1 cellular context compared by ENCODE assay signal in the genomic region with DNA sequence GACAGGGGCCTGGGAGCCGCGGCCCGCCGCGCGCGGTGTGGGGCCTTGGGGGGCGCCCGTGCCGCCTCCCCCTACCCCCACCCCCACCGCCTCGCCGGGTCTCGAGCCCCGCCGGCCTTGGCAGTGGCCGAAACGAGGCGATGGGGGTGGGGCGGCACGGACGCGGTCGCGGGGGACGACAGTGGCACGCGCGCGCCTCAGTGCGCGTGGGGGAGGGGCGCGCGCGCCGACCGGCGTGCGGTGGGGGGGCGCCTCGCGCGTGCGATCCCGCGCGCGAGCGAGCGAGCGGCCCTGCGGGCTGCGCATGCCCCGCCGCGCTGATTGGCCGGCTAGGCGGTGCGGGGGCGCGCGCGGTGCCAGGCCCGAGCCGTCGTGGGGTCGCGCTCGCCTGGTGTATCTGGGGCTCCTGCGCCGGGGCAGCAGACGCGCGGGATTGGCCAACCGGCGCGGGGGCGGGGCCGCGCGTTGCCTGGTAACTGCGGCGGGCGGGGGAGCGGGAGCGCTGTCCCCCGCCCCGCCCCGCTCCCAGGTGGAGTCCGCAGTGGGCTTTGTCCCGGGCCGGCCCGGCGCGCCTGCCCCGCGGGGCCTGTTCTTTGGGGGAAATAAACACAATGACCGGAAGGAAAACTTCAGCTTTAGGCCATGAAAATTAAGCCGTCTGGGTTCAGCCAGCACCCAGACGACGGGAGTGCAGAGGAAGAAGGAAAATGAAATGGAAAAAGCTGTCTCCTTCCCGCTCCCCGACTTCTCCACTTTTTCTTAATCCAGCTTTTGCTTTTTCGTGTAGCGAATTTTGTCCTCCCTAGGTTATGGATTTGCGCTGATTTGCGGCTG.
TF ChIP-seq lines count a peak whose summit lies in the region.

No MANE protein-coding gene starts in this region.

TF ChIP-seq in HepG2, 621 proteins besides CTCF, POLR2A, EP300 and RAD21 (continued from another document and continues in another):
- TF ChIP-seq, protein P1, sequence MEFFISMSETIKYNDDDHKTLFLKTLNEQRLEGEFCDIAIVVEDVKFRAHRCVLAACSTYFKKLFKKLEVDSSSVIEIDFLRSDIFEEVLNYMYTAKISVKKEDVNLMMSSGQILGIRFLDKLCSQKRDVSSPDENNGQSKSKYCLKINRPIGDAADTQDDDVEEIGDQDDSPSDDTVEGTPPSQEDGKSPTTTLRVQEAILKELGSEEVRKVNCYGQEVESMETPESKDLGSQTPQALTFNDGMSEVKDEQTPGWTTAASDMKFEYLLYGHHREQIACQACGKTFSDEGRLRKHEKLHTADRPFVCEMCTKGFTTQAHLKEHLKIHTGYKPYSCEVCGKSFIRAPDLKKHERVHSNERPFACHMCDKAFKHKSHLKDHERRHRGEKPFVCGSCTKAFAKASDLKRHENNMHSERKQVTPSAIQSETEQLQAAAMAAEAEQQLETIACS (CRISPR knock-in tag; IDR thresholded peaks at IDR 0.05): peak; percentile 91
- TF ChIP-seq ZFP82 (CRISPR knock-in tag; IDR thresholded peaks at IDR 0.05; ENCODE audit: borderline replicate concordance): 0 out of 2 replicates have a peak, but pooled peaks have one; percentile 62
- no peak for TF ChIP-seq ISX (CRISPR knock-in tag; conservative IDR thresholded peaks at IDR 0.05)
- TF ChIP-seq ETV5 (CRISPR knock-in tag; IDR thresholded peaks at IDR 0.05; ENCODE audit: borderline replicate concordance): peak; percentile 65; the same call in 1 of the 2 replicates
- TF ChIP-seq THAP11 (CRISPR knock-in tag; IDR thresholded peaks at IDR 0.05): peak; percentile 55; the same call in 1 of the 2 replicates
- no peak for TF ChIP-seq HNF1A (IDR thresholded peaks at IDR 0.05; ENCODE audit: low read depth)
- TF ChIP-seq HNF1A (CRISPR knock-in tag; IDR thresholded peaks at IDR 0.05; ENCODE audit: borderline replicate concordance): 0 out of 2 replicates have a peak, but pooled peaks have one; percentile 8
- peak; percentile 96 for TF ChIP-seq MAZ (IDR thresholded peaks at IDR 0.05; ENCODE audit: borderline replicate concordance, low read depth, low read length)
- TF ChIP-seq MAZ (CRISPR knock-in tag; IDR thresholded peaks at IDR 0.05; ENCODE audit: low read depth): peak; percentile 34; the same call in 1 of the 2 replicates
- TF ChIP-seq FOXA3 (CRISPR knock-in tag; IDR thresholded peaks at IDR 0.05): peak; percentile 11; the same call in 1 of the 2 replicates
- TF ChIP-seq SP2 (CRISPR knock-in tag; IDR thresholded peaks at IDR 0.05): peak; percentile 74
- peak; percentile 27; the same call in 1 of the 2 replicates for TF ChIP-seq TBX2 (CRISPR knock-in tag; IDR thresholded peaks at IDR 0.05; ENCODE audit: borderline replicate concordance)
- TF ChIP-seq NONO (IDR thresholded peaks at IDR 0.05): no peak
- TF ChIP-seq NONO (CRISPR knock-in tag; conservative IDR thresholded peaks at IDR 0.05): peak; percentile 24; the same call in 1 of the 2 replicates
- no peak for TF ChIP-seq FOSL1 (CRISPR knock-in tag; IDR thresholded peaks at IDR 0.05; ENCODE audit: borderline replicate concordance)
- 0 out of 2 replicates have a peak, but pooled peaks have one; percentile 25 for TF ChIP-seq PHF20 (CRISPR knock-in tag; IDR thresholded peaks at IDR 0.05)
- TF ChIP-seq RXRB (CRISPR knock-in tag; IDR thresholded peaks at IDR 0.05; ENCODE audit: borderline replicate concordance): peak; percentile 18; the same call in 1 of the 2 replicates
- TF ChIP-seq, protein P2, sequence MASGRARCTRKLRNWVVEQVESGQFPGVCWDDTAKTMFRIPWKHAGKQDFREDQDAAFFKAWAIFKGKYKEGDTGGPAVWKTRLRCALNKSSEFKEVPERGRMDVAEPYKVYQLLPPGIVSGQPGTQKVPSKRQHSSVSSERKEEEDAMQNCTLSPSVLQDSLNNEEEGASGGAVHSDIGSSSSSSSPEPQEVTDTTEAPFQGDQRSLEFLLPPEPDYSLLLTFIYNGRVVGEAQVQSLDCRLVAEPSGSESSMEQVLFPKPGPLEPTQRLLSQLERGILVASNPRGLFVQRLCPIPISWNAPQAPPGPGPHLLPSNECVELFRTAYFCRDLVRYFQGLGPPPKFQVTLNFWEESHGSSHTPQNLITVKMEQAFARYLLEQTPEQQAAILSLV (CRISPR knock-in tag; IDR thresholded peaks at IDR 0.05; ENCODE audit: borderline replicate concordance): peak; percentile 16; the same call in 1 of the 2 replicates
- 0 out of 2 replicates have a peak, but pooled peaks have one; percentile 28 for TF ChIP-seq HNF4A (CRISPR knock-in tag; IDR thresholded peaks at IDR 0.05)
- TF ChIP-seq, protein P3, sequence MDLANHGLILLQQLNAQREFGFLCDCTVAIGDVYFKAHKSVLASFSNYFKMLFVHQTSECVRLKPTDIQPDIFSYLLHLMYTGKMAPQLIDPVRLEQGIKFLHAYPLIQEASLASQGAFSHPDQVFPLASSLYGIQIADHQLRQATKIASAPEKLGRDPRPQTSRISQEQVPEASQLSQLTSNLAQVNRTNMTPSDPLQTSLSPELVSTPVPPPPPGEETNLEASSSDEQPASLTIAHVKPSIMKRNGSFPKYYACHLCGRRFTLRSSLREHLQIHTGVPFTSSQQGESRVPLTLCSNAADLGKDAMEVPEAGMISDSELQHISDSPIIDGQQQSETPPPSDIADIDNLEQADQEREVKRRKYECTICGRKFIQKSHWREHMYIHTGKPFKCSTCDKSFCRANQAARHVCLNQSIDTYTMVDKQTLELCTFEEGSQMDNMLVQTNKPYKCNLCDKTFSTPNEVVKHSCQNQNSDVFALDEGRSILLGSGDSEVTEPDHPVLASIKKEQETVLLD (CRISPR knock-in tag; IDR thresholded peaks at IDR 0.05; ENCODE audit: low read depth): 0 out of 2 replicates have a peak, but pooled peaks have one; percentile 29
- peak; percentile 58; the same call in 1 of the 2 replicates for TF ChIP-seq ZNF121 (CRISPR knock-in tag; IDR thresholded peaks at IDR 0.05)
- no peak for TF ChIP-seq ZNF563 (CRISPR knock-in tag; IDR thresholded peaks at IDR 0.05)
- TF ChIP-seq, protein P4, sequence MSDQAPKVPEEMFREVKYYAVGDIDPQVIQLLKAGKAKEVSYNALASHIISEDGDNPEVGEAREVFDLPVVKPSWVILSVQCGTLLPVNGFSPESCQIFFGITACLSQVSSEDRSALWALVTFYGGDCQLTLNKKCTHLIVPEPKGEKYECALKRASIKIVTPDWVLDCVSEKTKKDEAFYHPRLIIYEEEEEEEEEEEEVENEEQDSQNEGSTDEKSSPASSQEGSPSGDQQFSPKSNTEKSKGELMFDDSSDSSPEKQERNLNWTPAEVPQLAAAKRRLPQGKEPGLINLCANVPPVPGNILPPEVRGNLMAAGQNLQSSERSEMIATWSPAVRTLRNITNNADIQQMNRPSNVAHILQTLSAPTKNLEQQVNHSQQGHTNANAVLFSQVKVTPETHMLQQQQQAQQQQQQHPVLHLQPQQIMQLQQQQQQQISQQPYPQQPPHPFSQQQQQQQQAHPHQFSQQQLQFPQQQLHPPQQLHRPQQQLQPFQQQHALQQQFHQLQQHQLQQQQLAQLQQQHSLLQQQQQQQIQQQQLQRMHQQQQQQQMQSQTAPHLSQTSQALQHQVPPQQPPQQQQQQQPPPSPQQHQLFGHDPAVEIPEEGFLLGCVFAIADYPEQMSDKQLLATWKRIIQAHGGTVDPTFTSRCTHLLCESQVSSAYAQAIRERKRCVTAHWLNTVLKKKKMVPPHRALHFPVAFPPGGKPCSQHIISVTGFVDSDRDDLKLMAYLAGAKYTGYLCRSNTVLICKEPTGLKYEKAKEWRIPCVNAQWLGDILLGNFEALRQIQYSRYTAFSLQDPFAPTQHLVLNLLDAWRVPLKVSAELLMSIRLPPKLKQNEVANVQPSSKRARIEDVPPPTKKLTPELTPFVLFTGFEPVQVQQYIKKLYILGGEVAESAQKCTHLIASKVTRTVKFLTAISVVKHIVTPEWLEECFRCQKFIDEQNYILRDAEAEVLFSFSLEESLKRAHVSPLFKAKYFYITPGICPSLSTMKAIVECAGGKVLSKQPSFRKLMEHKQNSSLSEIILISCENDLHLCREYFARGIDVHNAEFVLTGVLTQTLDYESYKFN (CRISPR knock-in tag; conservative IDR thresholded peaks at IDR 0.05): peak; percentile 32; the same call in 1 of the 2 replicates
- peak; percentile 99 for TF ChIP-seq RFXAP (CRISPR knock-in tag; IDR thresholded peaks at IDR 0.05; ENCODE audit: borderline replicate concordance)
- no peak for TF ChIP-seq ZNF276 (CRISPR knock-in tag; IDR thresholded peaks at IDR 0.05; ENCODE audit: low read depth)
- 0 out of 2 replicates have a peak, but pooled peaks have one; percentile 42 for TF ChIP-seq SOX5 (CRISPR knock-in tag; IDR thresholded peaks at IDR 0.05; ENCODE audit: borderline replicate concordance)
- TF ChIP-seq, protein P5, sequence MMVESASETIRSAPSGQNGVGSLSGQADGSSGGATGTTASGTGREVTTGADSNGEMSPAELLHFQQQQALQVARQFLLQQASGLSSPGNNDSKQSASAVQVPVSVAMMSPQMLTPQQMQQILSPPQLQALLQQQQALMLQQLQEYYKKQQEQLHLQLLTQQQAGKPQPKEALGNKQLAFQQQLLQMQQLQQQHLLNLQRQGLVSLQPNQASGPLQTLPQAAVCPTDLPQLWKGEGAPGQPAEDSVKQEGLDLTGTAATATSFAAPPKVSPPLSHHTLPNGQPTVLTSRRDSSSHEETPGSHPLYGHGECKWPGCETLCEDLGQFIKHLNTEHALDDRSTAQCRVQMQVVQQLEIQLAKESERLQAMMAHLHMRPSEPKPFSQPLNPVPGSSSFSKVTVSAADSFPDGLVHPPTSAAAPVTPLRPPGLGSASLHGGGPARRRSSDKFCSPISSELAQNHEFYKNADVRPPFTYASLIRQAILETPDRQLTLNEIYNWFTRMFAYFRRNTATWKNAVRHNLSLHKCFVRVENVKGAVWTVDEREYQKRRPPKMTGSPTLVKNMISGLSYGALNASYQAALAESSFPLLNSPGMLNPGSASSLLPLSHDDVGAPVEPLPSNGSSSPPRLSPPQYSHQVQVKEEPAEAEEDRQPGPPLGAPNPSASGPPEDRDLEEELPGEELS (CRISPR knock-in tag; IDR thresholded peaks at IDR 0.05): peak; percentile 49
- TF ChIP-seq TFAP4 (IDR thresholded peaks at IDR 0.05; ENCODE audit: borderline replicate concordance, low read depth): peak; percentile 55; the same call in 1 of the 2 replicates
- peak; percentile 63 for TF ChIP-seq BHLHE40 (IDR thresholded peaks at IDR 0.05; ENCODE audit: low read length)
- TF ChIP-seq GMEB1 (CRISPR knock-in tag; IDR thresholded peaks at IDR 0.05; ENCODE audit: borderline replicate concordance): no peak
- peak; percentile 68 for TF ChIP-seq NFYB (CRISPR knock-in tag; IDR thresholded peaks at IDR 0.05)
- TF ChIP-seq ZNF614 (CRISPR knock-in tag; IDR thresholded peaks at IDR 0.05; ENCODE audit: borderline replicate concordance): peak; percentile 21; the same call in 1 of the 2 replicates
- no peak for TF ChIP-seq LCORL (IDR thresholded peaks at IDR 0.05)
- TF ChIP-seq LCORL (CRISPR knock-in tag; IDR thresholded peaks at IDR 0.05): no peak
- peak; percentile 62; the same call in 1 of the 2 replicates for TF ChIP-seq ZFX (CRISPR knock-in tag; IDR thresholded peaks at IDR 0.05; ENCODE audit: low read depth)
- TF ChIP-seq NFYC (CRISPR knock-in tag; IDR thresholded peaks at IDR 0.05): peak; percentile 65
